ENCODE assay signal across 17 cellular contexts in genomic region chr18:35153609-35154273, GRCh38.
DNase-seq lines count a peak whose midpoint lies in the region; ATAC-seq, FAIRE-seq and TF ChIP-seq lines count a peak whose summit lies in the region.
"Had no signal": no experiment of that assay in that cellular context is flagged by ENCODE, and none has a peak within 500 bp of the region (broad histone marks: within the 10 kb centered on the region; RNA-seq: fewer than 3 reads in every experiment).

No MANE protein-coding gene starts in this region.

- no peaks in the 10 kb centered on the region for H3K27me3 ChIP-seq in OCI-LY1 (ENCODE audit: insufficient read depth, low read length)
- H3K27me3 ChIP-seq: cardiac muscle cell, SJSA1 had no signal

- no peaks in the 10 kb centered on the region for H3K79me2 ChIP-seq in OCI-LY1 (ENCODE audit: insufficient read depth, low read length)

- peak overlapping the region; percentile 14; the same call in 1 of the 2 replicates for H3K4me2 ChIP-seq in OCI-LY1 (ENCODE audit: low read length)

- no peaks in the 10 kb centered on the region for H3K27me3 Mint-ChIP-seq in natural killer cell (ENCODE audit: low read depth in 2 of 2)
- H3K27me3 Mint-ChIP-seq: type B pancreatic cell had no signal

- peaks cover 9% of the 10 kb centered on the region for H3K36me3 Mint-ChIP-seq in natural killer cell
- H3K36me3 Mint-ChIP-seq: type B pancreatic cell had no signal

- ATAC-seq in GM18498 (IDR thresholded peaks at IDR 0.05; ENCODE audit: unreplicated experiment) (peak; percentile 59), GM21825 (IDR thresholded peaks at IDR 0.05; ENCODE audit: unreplicated experiment) (peak; percentile 61), natural killer cell (peak; percentile 10 to 50 (median 26))

- peak overlapping the region; percentile 33 for H3K27ac ChIP-seq in OCI-LY1 (ENCODE audit: low read depth, low read length, poor library complexity, severe bottlenecking)
- H3K27ac ChIP-seq: cardiac muscle cell, epithelial cell of prostate, lower lobe of right lung, SJSA1 had no signal

- H3K4me3 Mint-ChIP-seq in natural killer cell, result peak overlapping the region; percentile 63
- H3K4me3 Mint-ChIP-seq: type B pancreatic cell had no signal

- H3K4me1 Mint-ChIP-seq in natural killer cell, result peaks cover 75 to 80% of the 10 kb centered on the region in 2 donors

- H3K36me3 ChIP-seq in OCI-LY1 (ENCODE audit: insufficient read depth, low read length), result no peaks in the 10 kb centered on the region
- H3K36me3 ChIP-seq: cardiac muscle cell, lower lobe of right lung, SJSA1 had no signal

- no peaks in the 10 kb centered on the region for H3K9me3 ChIP-seq in OCI-LY1 (ENCODE audit: low read length)
- H3K9me3 ChIP-seq: lower lobe of right lung, SJSA1 had no signal

- TF ChIP-seq POLR2A in GM12892 (IDR thresholded peaks at IDR 0.05; ENCODE audit: low read depth, low read length), result no peak

- no peak overlapping the region for H3K4me3 ChIP-seq in OCI-LY1 (ENCODE audit: low read depth, low read length, poor library complexity, severe bottlenecking)
- H3K4me3 ChIP-seq: cardiac muscle cell, lower lobe of right lung, SJSA1 had no signal

- no peaks in the 10 kb centered on the region for H3K9me2 ChIP-seq in OCI-LY1 (ENCODE audit: low read depth, low read length)

- TF ChIP-seq CTCF in OCI-LY1 (IDR thresholded peaks at IDR 0.05; ENCODE audit: low read length), result no peak
- no peak for TF ChIP-seq CTCF in natural killer cell (IDR thresholded peaks at IDR 0.05)

- H3F3A ChIP-seq in OCI-LY1 (ENCODE audit: insufficient read depth, low read length), result no peaks in the 10 kb centered on the region

- peaks cover 18% of the 10 kb centered on the region for H3K4me1 ChIP-seq in OCI-LY1 (ENCODE audit: insufficient read depth, low read length, severe bottlenecking)
- H3K4me1 ChIP-seq: lower lobe of right lung, SJSA1 had no signal

- no peak for DNase-seq in natural killer cell
- DNase-seq in GM12892 (ENCODE audit: insufficient read length), result no peak
- no peak for DNase-seq in DMS 273 treated with DMSO at 0.1 percent for 48 hours (lab: John Stamatoyannopoulos, UW)
- DNase-seq in SHP77 (lab: John Stamatoyannopoulos, UW), result no peak
- DNase-seq in NCI-H2107 (lab: John Stamatoyannopoulos, UW), result no peak
- DNase-seq: activated CD4-positive, CD25-positive, alpha-beta regulatory T cell; lower lobe of right lung; NCI-H1092; NCI-H524; occipital lobe had no signal

- 0 out of 2 replicates have a peak overlapping the region, but pooled peaks have one; percentile 51 for H2AFZ ChIP-seq in OCI-LY1 (ENCODE audit: low read length)

- no peaks in the 10 kb centered on the region for H4K20me1 ChIP-seq in OCI-LY1 (ENCODE audit: insufficient read depth, low read length)

- intact Hi-C loops in natural killer cell (cut with micrococcal nuclease), result loop anchor here (2.0 to 10.0 kb wide), 2 partner anchors 21 to 191 kb away; partner anchors contain the start of gene ZNF24

- no peak overlapping the region for H3K9ac ChIP-seq in OCI-LY1 (ENCODE audit: low read length)

- no peak for FAIRE-seq in GM12892 (lab: Jason Lieb, UNC)

- H3K9me3 Mint-ChIP-seq in natural killer cell, result peaks cover 2 to 4% of the 10 kb centered on the region in 2 donors

- peak overlapping the region; percentile 92 for H3K27ac Mint-ChIP-seq in natural killer cell
- H3K27ac Mint-ChIP-seq: type B pancreatic cell had no signal
